In the genomic region with DNA sequence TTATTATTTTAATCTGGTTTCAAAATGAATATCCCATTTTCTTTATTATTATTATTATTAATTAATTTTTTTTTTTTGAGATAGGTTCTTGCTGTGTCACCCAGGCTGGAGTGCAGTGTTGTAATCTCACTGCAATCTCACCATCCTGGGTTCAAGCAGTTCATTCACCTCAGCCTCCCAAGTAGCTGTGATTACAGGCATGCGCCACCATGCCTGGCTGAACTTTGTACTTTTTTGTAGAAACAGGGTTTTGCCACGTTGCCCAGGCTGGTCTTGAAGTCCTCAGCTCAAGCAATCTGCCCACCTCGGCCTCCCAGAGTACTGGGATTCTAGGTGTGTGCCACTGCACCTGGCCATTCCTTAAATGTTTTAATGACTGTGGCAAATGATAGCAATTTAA, we compare ENCODE assay signal across 1 cellular context.
TF ChIP-seq lines count a peak whose summit lies in the region.

No MANE protein-coding gene starts in this region.

TF ChIP-seq in A549, 52 proteins besides CTCF, POLR2A, EP300 and RAD21 (continued from another document):
- TF ChIP-seq, protein P1, sequence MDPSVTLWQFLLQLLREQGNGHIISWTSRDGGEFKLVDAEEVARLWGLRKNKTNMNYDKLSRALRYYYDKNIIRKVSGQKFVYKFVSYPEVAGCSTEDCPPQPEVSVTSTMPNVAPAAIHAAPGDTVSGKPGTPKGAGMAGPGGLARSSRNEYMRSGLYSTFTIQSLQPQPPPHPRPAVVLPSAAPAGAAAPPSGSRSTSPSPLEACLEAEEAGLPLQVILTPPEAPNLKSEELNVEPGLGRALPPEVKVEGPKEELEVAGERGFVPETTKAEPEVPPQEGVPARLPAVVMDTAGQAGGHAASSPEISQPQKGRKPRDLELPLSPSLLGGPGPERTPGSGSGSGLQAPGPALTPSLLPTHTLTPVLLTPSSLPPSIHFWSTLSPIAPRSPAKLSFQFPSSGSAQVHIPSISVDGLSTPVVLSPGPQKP (IDR thresholded peaks at IDR 0.05; ENCODE audit: low read depth, low read length): no peak
- TF ChIP-seq EHMT2 (IDR thresholded peaks at IDR 0.05; ENCODE audit: low read depth) (no peak), JUN (IDR thresholded peaks at IDR 0.05) (no peak), HDAC2 (IDR thresholded peaks at IDR 0.05) (no peak), KDM5A (IDR thresholded peaks at IDR 0.05) (no peak), ESRRA (IDR thresholded peaks at IDR 0.05; ENCODE audit: borderline replicate concordance, low read length) (no peak), ZNF302 (CRISPR knock-in tag; IDR thresholded peaks at IDR 0.05) (no peak), ZSCAN20 (CRISPR knock-in tag; IDR thresholded peaks at IDR 0.05) (no peak), KDM1A (IDR thresholded peaks at IDR 0.05; ENCODE audit: low read depth) (no peak), NR3C1 (IDR thresholded peaks at IDR 0.05) (no peak), EHF (CRISPR knock-in tag; IDR thresholded peaks at IDR 0.05) (no peak)
- TF ChIP-seq, protein P2, sequence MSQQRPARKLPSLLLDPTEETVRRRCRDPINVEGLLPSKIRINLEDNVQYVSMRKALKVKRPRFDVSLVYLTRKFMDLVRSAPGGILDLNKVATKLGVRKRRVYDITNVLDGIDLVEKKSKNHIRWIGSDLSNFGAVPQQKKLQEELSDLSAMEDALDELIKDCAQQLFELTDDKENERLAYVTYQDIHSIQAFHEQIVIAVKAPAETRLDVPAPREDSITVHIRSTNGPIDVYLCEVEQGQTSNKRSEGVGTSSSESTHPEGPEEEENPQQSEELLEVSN (IDR thresholded peaks at IDR 0.05; ENCODE audit: borderline replicate concordance, low read depth): no peak
